9 cellular contexts compared by ENCODE assay signal in the genomic region with DNA sequence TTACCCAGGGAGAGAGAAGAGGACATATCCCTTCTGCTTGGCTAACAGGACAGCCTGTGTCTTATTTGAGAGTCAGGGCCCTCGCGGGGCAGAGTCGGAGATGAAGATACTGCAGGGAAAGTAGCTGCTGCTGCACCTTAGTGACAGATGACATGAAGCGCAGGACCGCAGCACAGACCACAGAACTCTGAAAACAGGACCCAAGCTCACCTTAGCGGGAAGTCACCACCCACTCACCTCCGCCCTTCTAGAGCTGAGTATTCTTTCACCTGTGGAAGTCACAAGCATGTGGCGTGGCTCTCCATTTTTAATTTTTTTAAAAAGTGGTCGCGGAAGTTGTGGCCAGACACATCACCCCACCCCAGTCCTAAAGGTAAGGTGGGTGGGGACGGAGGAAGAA.
DNase-seq lines count a peak whose midpoint lies in the region; ATAC-seq and FAIRE-seq lines count a peak whose summit lies in the region.
"Had no signal": no experiment of that assay in that cellular context is flagged by ENCODE, and none has a peak within 500 bp of the region (broad histone marks: within the 10 kb centered on the region; RNA-seq: fewer than 3 reads in every experiment).

No MANE protein-coding gene starts in this region.

- peak overlapping the region; percentile 63 for H3K4me3 Mint-ChIP-seq in activated CD4-positive, alpha-beta T cell treated with anti-CD3 and anti-CD28 coated beads for 36 hours

- FAIRE-seq in GM19239 (lab: Jason Lieb, UNC), result no peak

- peak; percentile 49 for ATAC-seq in GM21576 (IDR thresholded peaks at IDR 0.05; ENCODE audit: unreplicated experiment)
- ATAC-seq in activated CD4-positive, alpha-beta T cell treated with anti-CD3 and anti-CD28 coated beads for 36 hours, result peak; percentile 71

- POLR2A ChIA-PET in activated CD4-positive, alpha-beta T cell treated with anti-CD3 and anti-CD28 coated beads for 36 hours (lab: Charles Lee), result interaction anchor here (1.0 to 1.4 kb wide), 5 partner anchors 11 to 398 kb away, joined by 4 to 13 read pairs (median 5); no protein-coding TSS in a partner anchor

- no peaks in the 10 kb centered on the region for H3K9me3 Mint-ChIP-seq in activated CD4-positive, alpha-beta T cell treated with anti-CD3 and anti-CD28 coated beads for 36 hours (ENCODE audit: low read depth)

- CTCF ChIA-PET in activated CD4-positive, alpha-beta T cell treated with anti-CD3 and anti-CD28 coated beads for 36 hours (lab: Charles Lee), result interaction anchor here (0.6 to 1.6 kb wide), 8 partner anchors 8 to 254 kb away, joined by 3 to 7 read pairs (median 3); no protein-coding TSS in a partner anchor

- intact Hi-C loops in activated CD4-positive, alpha-beta T cell treated with anti-CD3 and anti-CD28 coated beads for 36 hours (cut with DNase I, micrococcal nuclease), result loop anchor here in 1 of 2 experiments (1.0 to 10.0 kb wide), 2 partner anchors 11 to 372 kb away; partner anchors contain the start of genes DCLRE1C and MEIG1

- H3K4me1 Mint-ChIP-seq in activated CD4-positive, alpha-beta T cell treated with anti-CD3 and anti-CD28 coated beads for 36 hours, result peaks cover 88% of the 10 kb centered on the region

- H3K36me3 Mint-ChIP-seq in activated CD4-positive, alpha-beta T cell treated with anti-CD3 and anti-CD28 coated beads for 36 hours (ENCODE audit: low read depth), result peaks cover 57% of the 10 kb centered on the region

- H3K27me3 Mint-ChIP-seq in activated CD4-positive, alpha-beta T cell treated with anti-CD3 and anti-CD28 coated beads for 36 hours, result no peaks in the 10 kb centered on the region

- H3K27ac Mint-ChIP-seq in activated CD4-positive, alpha-beta T cell treated with anti-CD3 and anti-CD28 coated beads for 36 hours, result peak overlapping the region; percentile 93

- DNase-seq in activated CD4-positive, alpha-beta T cell treated with anti-CD3 and anti-CD28 coated beads for 36 hours, result peak; percentile 92
- peak; percentile 90 for DNase-seq in central memory CD4-positive, alpha-beta T cell
- peak; percentile 49 to 82 for DNase-seq in stimulated activated CD8-positive, alpha-beta memory T cell treated with anti-CD3 and anti-CD28 coated beads, Interleukin-15, amount 100 ng/mL, for 4 hours (ENCODE audit: low read depth in 2 of 2)
- DNase-seq in SW480 (ENCODE audit: low spot score) (no peak), EL (no peak), GM19239 (ENCODE audit: insufficient read length, low spot score) (no peak), NCI-H774 (lab: John Stamatoyannopoulos, UW) (no peak)
- DNase-seq: left ventricle myocardium inferior had no signal

Comparison
In these comparisons a context has a peak if more than half of its experiments do, and no peak if none do; other contexts are left out.
1. DNase-seq: peak in activated CD4-positive, alpha-beta T cell treated with anti-CD3 and anti-CD28 coated beads for 36 hours (single experiment), central memory CD4-positive, alpha-beta T cell (single experiment) and stimulated activated CD8-positive, alpha-beta memory T cell treated with anti-CD3 and anti-CD28 coated beads, Interleukin-15, amount 100 ng/mL, for 4 hours (2 of 2); none in SW480 (single experiment), EL (single experiment), GM19239 (single experiment) and NCI-H774 (single experiment).